Comparison of ENCODE assay signal across 15 cellular contexts in genomic region chr7:110870926-110871325, GRCh38.
"Had no signal": no experiment of that assay in that cellular context is flagged by ENCODE, and none has a peak within 500 bp of the region (broad histone marks: within the 10 kb centered on the region; RNA-seq: fewer than 3 reads in every experiment).

No MANE protein-coding gene starts in this region.

- H3K27ac Mint-ChIP-seq: activated B cell treated with CpG ODN at 0.5 μM for 24 hours; activated CD8-positive, alpha-beta T cell treated with anti-CD3 and anti-CD28 coated beads for 36 hours; natural killer cell treated with Interleukin-12 subunit alpha and Interleukin-12 subunit beta and Interleukin-15 and Interleukin-18, amount 100 ng/mL, for 72 hours; progenitor cell of endocrine pancreas; stimulated activated memory B cell treated with anti-CD40 and anti-IgM and Interleukin-4, amounts not matched to agents 10 μg/mL and 1 μg/mL and 100 μg/mL, for 72 hours had no signal

- H3K4me1 Mint-ChIP-seq: activated B cell treated with CpG ODN at 0.5 μM for 24 hours; stimulated activated memory B cell treated with anti-CD40 and anti-IgM and Interleukin-4, amounts not matched to agents 10 μg/mL and 1 μg/mL and 100 μg/mL, for 72 hours had no signal

- DNase-seq: activated B cell treated with CpG ODN at 0.5 μM for 24 hours; activated CD4-positive, alpha-beta T cell treated with anti-CD3 and anti-CD28 coated beads for 48 hours; activated CD8-positive, alpha-beta T cell treated with anti-CD3 and anti-CD28 coated beads for 36 hours; activated effector memory CD4-positive, alpha-beta T cell treated with Interleukin-2 at 50 U/mL for 16 hours; activated naive CD4-positive, alpha-beta T cell treated with anti-CD3 and anti-CD28 coated beads, Interleukin-2, amount 50 U/mL, for 16 hours; activated T-cell treated with anti-CD3 and anti-CD28 coated beads, Interleukin-2, amount 50 U/mL, for 4 hours; dorsolateral prefrontal cortex; left ventricle myocardium superior; mesenchymal stem cell; occipital lobe; stimulated activated CD4-positive, alpha-beta T cell treated with anti-CD3 and anti-CD28 coated beads, Interleukin-2, amount 100 ng/mL, for 48 hours had no signal

- H3K27me3 Mint-ChIP-seq: activated B cell treated with CpG ODN at 0.5 μM for 24 hours; activated CD8-positive, alpha-beta T cell treated with anti-CD3 and anti-CD28 coated beads for 36 hours; natural killer cell treated with Interleukin-12 subunit alpha and Interleukin-12 subunit beta and Interleukin-15 and Interleukin-18, amount 100 ng/mL, for 72 hours; progenitor cell of endocrine pancreas; stimulated activated memory B cell treated with anti-CD40 and anti-IgM and Interleukin-4, amounts not matched to agents 10 μg/mL and 1 μg/mL and 100 μg/mL, for 72 hours had no signal

- H3K27ac ChIP-seq: dorsolateral prefrontal cortex, right atrium auricular region had no signal

- ATAC-seq: activated CD8-positive, alpha-beta T cell treated with anti-CD3 and anti-CD28 coated beads for 36 hours; activated T-cell treated with anti-CD3 and anti-CD28 coated beads, Interleukin-2, amount 50 U/mL, for 4 hours; left ventricle myocardium superior; natural killer cell treated with Interleukin-12 subunit alpha and Interleukin-12 subunit beta and Interleukin-15 and Interleukin-18, amount 100 ng/mL, for 72 hours; stimulated activated memory B cell treated with anti-CD40 and anti-IgM and Interleukin-4, amounts not matched to agents 10 μg/mL and 1 μg/mL and 100 μg/mL, for 72 hours had no signal

- H3K4me3 ChIP-seq: dorsolateral prefrontal cortex, right atrium auricular region had no signal

- H3K9me3 Mint-ChIP-seq: activated CD8-positive, alpha-beta T cell treated with anti-CD3 and anti-CD28 coated beads for 36 hours; stimulated activated memory B cell treated with anti-CD40 and anti-IgM and Interleukin-4, amounts not matched to agents 10 μg/mL and 1 μg/mL and 100 μg/mL, for 72 hours had no signal

- H3K4me1 ChIP-seq: right atrium auricular region had no signal

- H3K4me3 Mint-ChIP-seq: activated B cell treated with CpG ODN at 0.5 μM for 24 hours; activated CD8-positive, alpha-beta T cell treated with anti-CD3 and anti-CD28 coated beads for 36 hours; activated T-cell treated with anti-CD3 and anti-CD28 coated beads, Interleukin-2, amount 50 U/mL, for 4 hours; natural killer cell treated with Interleukin-12 subunit alpha and Interleukin-12 subunit beta and Interleukin-15 and Interleukin-18, amount 100 ng/mL, for 72 hours; stimulated activated memory B cell treated with anti-CD40 and anti-IgM and Interleukin-4, amounts not matched to agents 10 μg/mL and 1 μg/mL and 100 μg/mL, for 72 hours had no signal

- H3K27me3 ChIP-seq: dorsolateral prefrontal cortex, right atrium auricular region had no signal

- H3K36me3 ChIP-seq: right atrium auricular region had no signal
